Comparison of ENCODE assay signal across 24 cellular contexts in genomic region chr19:306151-306900, GRCh38. TPM values are rescaled to one million over a fixed set of nuclear protein-coding genes. Genes with fewer than 3 reads are reported as not detected.
"Had no signal": no experiment of that assay in that cellular context is flagged by ENCODE, and none has a peak within 500 bp of the region (broad histone marks: within the 10 kb centered on the region; RNA-seq: fewer than 3 reads in every experiment).

No MANE protein-coding gene starts in this region.

- H3K4me3 Mint-ChIP-seq: activated CD4-positive, alpha-beta T cell treated with anti-CD3 and anti-CD28 coated beads, Interleukin-2, amount 10 ng/mL, durations not matched to agents 24 days and 14 days; activated CD8-positive, alpha-beta memory T cell treated with anti-CD3 and anti-CD28 coated beads, Interleukin-2, amount 10 ng/mL, durations not matched to agents 7 days and 5 days; activated CD8-positive, alpha-beta T cell treated with anti-CD3 and anti-CD28 coated beads for 36 hours; activated naive CD8-positive, alpha-beta T cell treated with anti-CD3 and anti-CD28 coated beads, Interleukin-2, amount 50 U/mL, for 24 hours; activated T-helper 1 cell treated with anti-CD3 and anti-CD28 coated beads, Interleukin-12 subunit alpha, Interleukin-12 subunit beta, Interleukin-2, Interleukin-4 antibody, amounts not matched to agents 30 ng/mL and 10 ng/mL and 1 ng/mL, durations not matched to agents 14 hours and 24 hours and 36 hours; dendritic cell treated with granulocyte-macrophage colony-stimulating factor and Interleukin-4, amounts not matched to agents 40 ng/mL and 50 ng/mL, for 4 days; T-helper 2 cell treated with Interferon-gamma antibody and Interleukin-4, amounts not matched to agents 5 μg/mL and 100 μg/mL, for 36 hours had no signal

- H3K4me3 ChIP-seq: body of pancreas, cardiac muscle cell, prostate gland, transverse colon, vagina had no signal

- H3K4me1 Mint-ChIP-seq: activated CD4-positive, alpha-beta T cell treated with anti-CD3 and anti-CD28 coated beads, Interleukin-2, amount 10 ng/mL, durations not matched to agents 24 days and 14 days; activated CD8-positive, alpha-beta memory T cell treated with anti-CD3 and anti-CD28 coated beads, Interleukin-2, amount 10 ng/mL, durations not matched to agents 7 days and 5 days; activated naive CD8-positive, alpha-beta T cell treated with anti-CD3 and anti-CD28 coated beads, Interleukin-2, amount 50 U/mL, for 24 hours had no signal

- H3K27me3 ChIP-seq: body of pancreas, cardiac muscle cell, transverse colon, vagina had no signal

- H3K27ac Mint-ChIP-seq: activated CD4-positive, alpha-beta T cell treated with anti-CD3 and anti-CD28 coated beads, Interleukin-2, amount 10 ng/mL, durations not matched to agents 24 days and 14 days; activated CD8-positive, alpha-beta memory T cell treated with anti-CD3 and anti-CD28 coated beads, Interleukin-2, amount 10 ng/mL, durations not matched to agents 7 days and 5 days; activated CD8-positive, alpha-beta T cell treated with anti-CD3 and anti-CD28 coated beads for 36 hours; activated naive CD8-positive, alpha-beta T cell treated with anti-CD3 and anti-CD28 coated beads, Interleukin-2, amount 50 U/mL, for 24 hours; activated T-helper 1 cell treated with anti-CD3 and anti-CD28 coated beads, Interleukin-12 subunit alpha, Interleukin-12 subunit beta, Interleukin-2, Interleukin-4 antibody, amounts not matched to agents 30 ng/mL and 10 ng/mL and 1 ng/mL, durations not matched to agents 14 hours and 24 hours and 36 hours; dendritic cell treated with granulocyte-macrophage colony-stimulating factor and Interleukin-4, amounts not matched to agents 40 ng/mL and 50 ng/mL, for 4 days; T-helper 2 cell treated with Interferon-gamma antibody and Interleukin-4, amounts not matched to agents 5 μg/mL and 100 μg/mL, for 36 hours had no signal

- ATAC-seq: activated CD4-positive, CD25-positive, alpha-beta regulatory T cell treated with anti-CD3 and anti-CD28 coated beads, Interleukin-2, amount 50 U/mL, for 24 hours; activated CD8-positive, alpha-beta memory T cell treated with anti-CD3 and anti-CD28 coated beads, Interleukin-2, amount 10 ng/mL, durations not matched to agents 7 days and 5 days; activated CD8-positive, alpha-beta T cell treated with anti-CD3 and anti-CD28 coated beads for 36 hours; activated naive CD8-positive, alpha-beta T cell treated with anti-CD3 and anti-CD28 coated beads, Interleukin-2, amount 50 U/mL, for 24 hours; body of pancreas had no signal

- H3K9me3 ChIP-seq: body of pancreas, prostate gland, transverse colon, vagina had no signal

- DNase-seq: activated CD4-positive, alpha-beta T cell treated with anti-CD3 and anti-CD28 coated beads, Interleukin-2, amount 10 ng/mL, durations not matched to agents 24 days and 14 days; activated CD8-positive, alpha-beta memory T cell treated with anti-CD3 and anti-CD28 coated beads, Interleukin-2, amount 10 ng/mL, durations not matched to agents 7 days and 5 days; activated CD8-positive, alpha-beta T cell treated with anti-CD3 and anti-CD28 coated beads for 36 hours; activated gamma-delta T cell; activated naive CD4-positive, alpha-beta T cell treated with anti-CD3 and anti-CD28 coated beads, Interleukin-2, amount 50 U/mL, for 16 hours; activated naive CD8-positive, alpha-beta T cell treated with anti-CD3 and anti-CD28 coated beads, Interleukin-2, amount 50 U/mL, for 24 hours; activated T-cell treated with anti-CD3 and anti-CD28 coated beads for 4 hours; body of pancreas; effector CD4-positive, alpha-beta T cell; mesenchymal stem cell; occipital lobe; stimulated activated CD4-positive, alpha-beta T cell treated with anti-CD3 and anti-CD28 coated beads, Interleukin-12 subunit alpha, Interleukin-12 subunit beta, amount 100 ng/mL, for 4 hours; stimulated activated CD4-positive, alpha-beta T cell treated with anti-CD3 and anti-CD28 coated beads, Interleukin-4, amount 100 ng/mL, for 4 hours; transverse colon had no signal

- FAIRE-seq: endometrium had no signal

- H3K27me3 Mint-ChIP-seq: activated CD4-positive, alpha-beta T cell treated with anti-CD3 and anti-CD28 coated beads, Interleukin-2, amount 10 ng/mL, durations not matched to agents 24 days and 14 days; activated CD8-positive, alpha-beta memory T cell treated with anti-CD3 and anti-CD28 coated beads, Interleukin-2, amount 10 ng/mL, durations not matched to agents 7 days and 5 days; activated CD8-positive, alpha-beta T cell treated with anti-CD3 and anti-CD28 coated beads for 36 hours; activated naive CD8-positive, alpha-beta T cell treated with anti-CD3 and anti-CD28 coated beads, Interleukin-2, amount 50 U/mL, for 24 hours; dendritic cell treated with granulocyte-macrophage colony-stimulating factor and Interleukin-4, amounts not matched to agents 40 ng/mL and 50 ng/mL, for 4 days had no signal

- H3K27ac ChIP-seq: body of pancreas, cardiac muscle cell, prostate gland, transverse colon, vagina, VCaP had no signal

- H3K9me3 Mint-ChIP-seq: activated CD4-positive, alpha-beta T cell treated with anti-CD3 and anti-CD28 coated beads, Interleukin-2, amount 10 ng/mL, durations not matched to agents 24 days and 14 days; activated CD8-positive, alpha-beta T cell treated with anti-CD3 and anti-CD28 coated beads for 36 hours; activated naive CD8-positive, alpha-beta T cell treated with anti-CD3 and anti-CD28 coated beads, Interleukin-2, amount 50 U/mL, for 24 hours; activated T-helper 1 cell treated with anti-CD3 and anti-CD28 coated beads, Interleukin-12 subunit alpha, Interleukin-12 subunit beta, Interleukin-2, Interleukin-4 antibody, amounts not matched to agents 30 ng/mL and 10 ng/mL and 1 ng/mL, durations not matched to agents 14 hours and 24 hours and 36 hours; dendritic cell treated with granulocyte-macrophage colony-stimulating factor and Interleukin-4, amounts not matched to agents 40 ng/mL and 50 ng/mL, for 4 days; T-helper 2 cell treated with Interferon-gamma antibody and Interleukin-4, amounts not matched to agents 5 μg/mL and 100 μg/mL, for 36 hours had no signal

- H3K4me1 ChIP-seq: body of pancreas, prostate gland, transverse colon, vagina had no signal

RNA-seq across cellular contexts. Expression of gene PLPP2, which starts 15.1 kb away (rescaled TPM):
- total RNA-seq: activated CD8-positive, alpha-beta memory T cell treated with anti-CD3 and anti-CD28 coated beads, Interleukin-2, amount 10 ng/mL, durations not matched to agents 7 days and 5 days; myocyte had no signal
- polyA plus RNA-seq: cardiac muscle cell had no signal
